ENCODE assay signal across 8 cellular contexts in genomic region chr7:83976302-83976701, GRCh38.
A peak's percentile ranks its signal among the peaks of the same experiment; 100 is the strongest.
DNase-seq lines count a peak whose midpoint lies in the region; ATAC-seq, FAIRE-seq and TF ChIP-seq lines count a peak whose summit lies in the region.

No MANE protein-coding gene starts in this region.

- no peaks in the 10 kb centered on the region for H3K9me3 ChIP-seq in BE2C

- no peaks in the 10 kb centered on the region for H3K27me3 Mint-ChIP-seq in activated T-cell treated with anti-CD3 and anti-CD28 coated beads, Interleukin-2, amount 50 U/mL, for 24 hours

- no peaks in the 10 kb centered on the region for H3K9me3 Mint-ChIP-seq in activated T-cell treated with anti-CD3 and anti-CD28 coated beads, Interleukin-2, amount 50 U/mL, for 24 hours

- peak; percentile 45; the same call in 1 of the 2 replicates for TF ChIP-seq CTCF in BE2C (IDR thresholded peaks at IDR 0.05; ENCODE audit: low read depth, low read length)
- no peak for TF ChIP-seq CTCF in astrocyte of the cerebellum (IDR thresholded peaks at IDR 0.05; ENCODE audit: low read depth, low read length, missing control alignments)

- H3K4me3 Mint-ChIP-seq in activated T-cell treated with anti-CD3 and anti-CD28 coated beads, Interleukin-2, amount 50 U/mL, for 24 hours = no peak overlapping the region

- H3K4me1 Mint-ChIP-seq in activated T-cell treated with anti-CD3 and anti-CD28 coated beads, Interleukin-2, amount 50 U/mL, for 24 hours (ENCODE audit: low read depth) = no peaks in the 10 kb centered on the region

- no peaks in the 10 kb centered on the region for H3K27me3 ChIP-seq in BE2C

- FAIRE-seq in GM18507 (lab: Jason Lieb, UNC) = no peak

- ATAC-seq in HG02840 (IDR thresholded peaks at IDR 0.05; ENCODE audit: low FRiP score, unreplicated experiment) = peak; percentile 78
- peak; percentile 70 for ATAC-seq in left colon

- no peaks in the 10 kb centered on the region for H3K36me3 ChIP-seq in BE2C

- H3K36me3 Mint-ChIP-seq in activated T-cell treated with anti-CD3 and anti-CD28 coated beads, Interleukin-2, amount 50 U/mL, for 24 hours (ENCODE audit: low read depth) = no peaks in the 10 kb centered on the region

- DNase-seq in BE2C (peak; percentile 21), GM18507 (ENCODE audit: extremely low spot score, insufficient read length, low read depth) (peak; percentile 0), NCI-H146 treated with DMSO at 0.1 percent for 48 hours (lab: John Stamatoyannopoulos, UW; ENCODE audit: unreplicated experiment) (peak; percentile 7), astrocyte of the cerebellum (ENCODE audit: low read depth) (peak; percentile 23), left colon (no peak)
- DNase-seq in activated T-cell treated with anti-CD3 and anti-CD28 coated beads, Interleukin-2, amount 50 U/mL, for 24 hours = no peak
- DNase-seq in activated CD4-positive, CD25-positive, alpha-beta regulatory T cell treated with anti-CD3 and anti-CD28 coated beads, Interleukin-2, amount 50 U/mL, for 72 hours = no peak

- H3K4me1 ChIP-seq in BE2C = no peaks in the 10 kb centered on the region

- no peak overlapping the region for H3K27ac Mint-ChIP-seq in activated T-cell treated with anti-CD3 and anti-CD28 coated beads, Interleukin-2, amount 50 U/mL, for 24 hours

- in situ Hi-C loops in astrocyte of the cerebellum (cut with HindIII; ENCODE audit: low sequenced_read_pairs) = no loop called here

- intact Hi-C loops in left colon (cut with DNase I, micrococcal nuclease) = loop anchor here in 1 of 2 donors (5.0 to 10.0 kb wide), 2 partner anchors 218 to 1046 kb away; partner anchors contain the start of gene SEMA3A

- H3K4me3 ChIP-seq in BE2C (ENCODE audit: low read depth, low read length) = no peak overlapping the region
- no peak overlapping the region for H3K4me3 ChIP-seq in astrocyte of the cerebellum (ENCODE audit: low read depth, low read length)

Comparison
In these comparisons a context has a peak if more than half of its experiments do, and no peak if none do; other contexts are left out.
1. DNase-seq: peak in BE2C (single experiment), GM18507 (single experiment), NCI-H146 treated with DMSO at 0.1 percent for 48 hours (single experiment) and astrocyte of the cerebellum (single experiment); none in left colon (0 of 2), activated T-cell treated with anti-CD3 and anti-CD28 coated beads, Interleukin-2, amount 50 U/mL, for 24 hours (single experiment) and activated CD4-positive, CD25-positive, alpha-beta regulatory T cell treated with anti-CD3 and anti-CD28 coated beads, Interleukin-2, amount 50 U/mL, for 72 hours (single experiment).